ENCODE assay signal across 1 cellular context in the genomic region with DNA sequence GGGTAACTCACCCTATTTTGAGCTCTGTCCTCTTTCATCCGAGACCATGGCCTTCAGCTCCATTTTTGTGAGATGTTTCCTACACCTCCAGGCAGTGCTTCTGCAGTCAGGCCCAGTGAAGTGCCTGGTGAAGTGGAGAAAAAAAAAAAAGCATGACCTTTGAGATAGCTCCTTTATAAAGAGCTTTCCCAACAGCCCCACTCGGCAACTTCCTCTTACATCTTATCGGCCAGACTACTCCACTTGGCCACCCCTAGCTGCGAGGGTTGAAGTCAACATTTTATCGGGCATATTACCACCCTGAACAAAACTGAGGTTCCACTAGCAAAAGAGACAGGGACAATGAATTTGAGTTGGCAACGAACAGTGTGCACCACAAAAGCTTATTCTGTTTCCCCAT.
TF ChIP-seq lines count a peak whose summit lies in the region.

No MANE protein-coding gene starts in this region.

TF ChIP-seq in liver, 16 proteins besides CTCF, POLR2A, EP300 and RAD21 (continued from another document):
- TF ChIP-seq, protein P1, sequence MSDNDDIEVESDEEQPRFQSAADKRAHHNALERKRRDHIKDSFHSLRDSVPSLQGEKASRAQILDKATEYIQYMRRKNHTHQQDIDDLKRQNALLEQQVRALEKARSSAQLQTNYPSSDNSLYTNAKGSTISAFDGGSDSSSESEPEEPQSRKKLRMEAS (IDR thresholded peaks at IDR 0.05): no peak
- no peak for TF ChIP-seq HNF4G (IDR thresholded peaks at IDR 0.05)
- TF ChIP-seq, protein P2, sequence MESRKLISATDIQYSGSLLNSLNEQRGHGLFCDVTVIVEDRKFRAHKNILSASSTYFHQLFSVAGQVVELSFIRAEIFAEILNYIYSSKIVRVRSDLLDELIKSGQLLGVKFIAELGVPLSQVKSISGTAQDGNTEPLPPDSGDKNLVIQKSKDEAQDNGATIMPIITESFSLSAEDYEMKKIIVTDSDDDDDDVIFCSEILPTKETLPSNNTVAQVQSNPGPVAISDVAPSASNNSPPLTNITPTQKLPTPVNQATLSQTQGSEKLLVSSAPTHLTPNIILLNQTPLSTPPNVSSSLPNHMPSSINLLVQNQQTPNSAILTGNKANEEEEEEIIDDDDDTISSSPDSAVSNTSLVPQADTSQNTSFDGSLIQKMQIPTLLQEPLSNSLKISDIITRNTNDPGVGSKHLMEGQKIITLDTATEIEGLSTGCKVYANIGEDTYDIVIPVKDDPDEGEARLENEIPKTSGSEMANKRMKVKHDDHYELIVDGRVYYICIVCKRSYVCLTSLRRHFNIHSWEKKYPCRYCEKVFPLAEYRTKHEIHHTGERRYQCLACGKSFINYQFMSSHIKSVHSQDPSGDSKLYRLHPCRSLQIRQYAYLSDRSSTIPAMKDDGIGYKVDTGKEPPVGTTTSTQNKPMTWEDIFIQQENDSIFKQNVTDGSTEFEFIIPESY (IDR thresholded peaks at IDR 0.05): no peak
